ENCODE assay signal across 15 cellular contexts in genomic region chr11:122743093-122743741, GRCh38.
DNase-seq lines count a peak whose midpoint lies in the region; ATAC-seq, FAIRE-seq and TF ChIP-seq lines count a peak whose summit lies in the region.
"Had no signal": no experiment of that assay in that cellular context is flagged by ENCODE, and none has a peak within 500 bp of the region (broad histone marks: within the 10 kb centered on the region; RNA-seq: fewer than 3 reads in every experiment).

No MANE protein-coding gene starts in this region.

- H3K27ac ChIP-seq in K562 (ENCODE audit: extremely low read depth, low read depth, low read length), result no peak overlapping the region
- H3K27ac ChIP-seq: SJSA1, suprapubic skin had no signal

- H3K4me3 ChIP-seq in K562, result no peak overlapping the region
- H3K4me3 ChIP-seq: SJSA1, suprapubic skin had no signal

- no peaks in the 10 kb centered on the region for H3K36me3 ChIP-seq in K562 (ENCODE audit: control insufficient read depth, insufficient read depth, low read length)
- H3K36me3 ChIP-seq: SJSA1, suprapubic skin had no signal

- H3K36me3 Mint-ChIP-seq in CD14-positive monocyte (peaks cover 11% of the 10 kb centered on the region in 2 donors), nephron (ENCODE audit: low read depth) (no peaks in the 10 kb centered on the region)

- CTCF ChIA-PET in K562 (lab: Yijun Ruan, JAX; ENCODE audit: low intra/inter-chr PET ratio), result no interaction called here

- no peaks in the 10 kb centered on the region; the same call in 1 of the 2 replicates for H4K20me1 ChIP-seq in K562 (replicated peaks; ENCODE audit: control insufficient read depth, insufficient read depth, low read length)

- H3K4me1 Mint-ChIP-seq in CD14-positive monocyte, result peaks cover 2% of the 10 kb centered on the region
- peaks cover 41% of the 10 kb centered on the region for H3K4me1 Mint-ChIP-seq in nephron
- H3K4me1 Mint-ChIP-seq: activated CD4-positive, alpha-beta T cell treated with anti-CD3 and anti-CD28 coated beads, Interleukin-2, amount 10 ng/mL, durations not matched to agents 24 days and 14 days had no signal

- no peak overlapping the region for H3K9ac ChIP-seq in K562 (ENCODE audit: insufficient read depth in 1 of 2, low read depth in 2 of 2, low read length in 2 of 2)

- H3K9me3 ChIP-seq in K562 (replicated peaks; ENCODE audit: control insufficient read depth, insufficient read depth, low read depth, low read length), result no peaks in the 10 kb centered on the region
- H3K9me3 ChIP-seq: SJSA1, suprapubic skin had no signal

- no peak for DNase-seq in CD14-positive monocyte (ENCODE audit: low spot score)
- no peak for DNase-seq in GM12892 (ENCODE audit: insufficient read length)
- no peak for DNase-seq in K562 (ENCODE audit: extremely low read depth in 1 of 4, low spot score in 3 of 4)
- DNase-seq in NCI-H1694 treated with DMSO at 0.1 percent for 48 hours (lab: John Stamatoyannopoulos, UW), result no peak
- no peak for DNase-seq in RKO (ENCODE audit: low spot score)
- no peak for DNase-seq in NCI-H226
- DNase-seq: DMS79 treated with DMSO at 0.1 percent for 48 hours, H7 had no signal

- TF ChIP-seq RAD21 in K562 (CRISPR knock-in tag; conservative IDR thresholded peaks at IDR 0.05 in 1 of 2, IDR thresholded peaks at IDR 0.05 in 1 of 2), result no peak

- H2AFZ ChIP-seq in K562 (ENCODE audit: low read depth, low read length), result no peak overlapping the region

- H3K4me1 ChIP-seq in K562 (replicated peaks in 1 of 2; ENCODE audit: control insufficient read depth in 2 of 2, insufficient read depth in 2 of 2, low read length in 2 of 2), result no peaks in the 10 kb centered on the region
- H3K4me1 ChIP-seq: suprapubic skin had no signal

- peaks cover 3 to 26% of the 10 kb centered on the region in 2 experiments; a peak in 4 of 5 replicates for H3K27me3 ChIP-seq in K562 (ENCODE audit: control insufficient read depth in 2 of 2, insufficient read depth in 2 of 2, low read length in 2 of 2)
- H3K27me3 ChIP-seq: SJSA1, suprapubic skin had no signal

- WGBS in K562 (ENCODE audit: insufficient coverage, low coverage, missing lambda C conversion rate), result 3% methylated on average over 6 of the region's 6 CpGs

- no peak for TF ChIP-seq POLR2A in GM12892 (IDR thresholded peaks at IDR 0.05; ENCODE audit: low read depth, low read length)
- no peak for TF ChIP-seq POLR2A in K562 (conservative IDR thresholded peaks at IDR 0.05)

- H3K9me1 ChIP-seq in K562 (ENCODE audit: control insufficient read depth, insufficient read depth, low read length), result no peaks in the 10 kb centered on the region

- no peaks in the 10 kb centered on the region for H3K79me2 ChIP-seq in K562 (ENCODE audit: control insufficient read depth, insufficient read depth, low read length)

- H3K4me3 Mint-ChIP-seq in CD14-positive monocyte, result no peak overlapping the region
- H3K4me3 Mint-ChIP-seq in nephron, result no peak overlapping the region
- H3K4me3 Mint-ChIP-seq: activated CD4-positive, alpha-beta T cell treated with anti-CD3 and anti-CD28 coated beads, Interleukin-2, amount 10 ng/mL, durations not matched to agents 24 days and 14 days had no signal

- TF ChIP-seq CTCF in CD14-positive monocyte (IDR thresholded peaks at IDR 0.05) (no peak), K562 (IDR thresholded peaks at IDR 0.05 in 2 of 3, conservative IDR thresholded peaks at IDR 0.05 in 1 of 3; ENCODE audit: insufficient read depth in 2 of 3, low read depth in 1 of 3, low read length in 3 of 3) (no peak), nephron (IDR thresholded peaks at IDR 0.05; ENCODE audit: unreplicated experiment in 3 of 3) (no peak)

- H3K9me3 Mint-ChIP-seq in CD14-positive monocyte, result peaks cover 0 to 4% (median 0%) of the 10 kb centered on the region in 7 donors
- H3K9me3 Mint-ChIP-seq in nephron, result no peaks in the 10 kb centered on the region

- in situ Hi-C loops in K562 (cut with MboI), result no loop called here

- intact Hi-C loops in CD14-positive monocyte (cut with micrococcal nuclease) (loop anchor here in 1 of 2 donors (10.0 kb wide), 1 partner anchor 48 kb away; no protein-coding TSS in a partner anchor), K562 (cut with micrococcal nuclease) (no loop called here)

- BruUV-seq in K562 (replicated peaks; lab: Mats Ljungman, UMichigan), result no TSS peak

- no peak for TF ChIP-seq EP300 in K562 (IDR thresholded peaks at IDR 0.05; ENCODE audit: low read length)

- ATAC-seq in K562, result no peak
- no peak for ATAC-seq in HG02852 (IDR thresholded peaks at IDR 0.05; ENCODE audit: unreplicated experiment)

- peak overlapping the region in 6 of 7 donors; percentile 38 to 93 (median 88) for H3K27ac Mint-ChIP-seq in CD14-positive monocyte
- H3K27ac Mint-ChIP-seq in nephron, result peak overlapping the region in 2 of 3 experiments; percentile 91 to 92
- H3K27ac Mint-ChIP-seq: activated CD4-positive, alpha-beta T cell treated with anti-CD3 and anti-CD28 coated beads, Interleukin-2, amount 10 ng/mL, durations not matched to agents 24 days and 14 days had no signal

- H3K4me2 ChIP-seq in K562 (ENCODE audit: insufficient read depth, low read length), result no peak overlapping the region

- H3K27me3 Mint-ChIP-seq in CD14-positive monocyte (ENCODE audit: low read depth in 3 of 3), result peaks cover 0 to 1% (median 0%) of the 10 kb centered on the region in 3 donors
- peaks cover 6% of the 10 kb centered on the region for H3K27me3 Mint-ChIP-seq in nephron (ENCODE audit: low read depth)
- H3K27me3 Mint-ChIP-seq: naive thymus-derived CD8-positive, alpha-beta T cell had no signal

- POLR2A ChIA-PET in K562 (lab: Yijun Ruan, JAX), result no interaction called here

- FAIRE-seq in GM12892 (lab: Jason Lieb, UNC) (peak; percentile 76), K562 (lab: Jason Lieb, UNC) (no peak)
- FAIRE-seq: frontal cortex had no signal

TF ChIP-seq in K562, 482 proteins besides CTCF, POLR2A, EP300 and RAD21:
- peak; percentile 19 for TF ChIP-seq RBM25 (IDR thresholded peaks at IDR 0.05; ENCODE audit: low read depth, low read length, severe bottlenecking)
- no peak for TF ChIP-seq GTF2F1 (IDR thresholded peaks at IDR 0.05; ENCODE audit: low read depth, low read length)
